In the genomic region with DNA sequence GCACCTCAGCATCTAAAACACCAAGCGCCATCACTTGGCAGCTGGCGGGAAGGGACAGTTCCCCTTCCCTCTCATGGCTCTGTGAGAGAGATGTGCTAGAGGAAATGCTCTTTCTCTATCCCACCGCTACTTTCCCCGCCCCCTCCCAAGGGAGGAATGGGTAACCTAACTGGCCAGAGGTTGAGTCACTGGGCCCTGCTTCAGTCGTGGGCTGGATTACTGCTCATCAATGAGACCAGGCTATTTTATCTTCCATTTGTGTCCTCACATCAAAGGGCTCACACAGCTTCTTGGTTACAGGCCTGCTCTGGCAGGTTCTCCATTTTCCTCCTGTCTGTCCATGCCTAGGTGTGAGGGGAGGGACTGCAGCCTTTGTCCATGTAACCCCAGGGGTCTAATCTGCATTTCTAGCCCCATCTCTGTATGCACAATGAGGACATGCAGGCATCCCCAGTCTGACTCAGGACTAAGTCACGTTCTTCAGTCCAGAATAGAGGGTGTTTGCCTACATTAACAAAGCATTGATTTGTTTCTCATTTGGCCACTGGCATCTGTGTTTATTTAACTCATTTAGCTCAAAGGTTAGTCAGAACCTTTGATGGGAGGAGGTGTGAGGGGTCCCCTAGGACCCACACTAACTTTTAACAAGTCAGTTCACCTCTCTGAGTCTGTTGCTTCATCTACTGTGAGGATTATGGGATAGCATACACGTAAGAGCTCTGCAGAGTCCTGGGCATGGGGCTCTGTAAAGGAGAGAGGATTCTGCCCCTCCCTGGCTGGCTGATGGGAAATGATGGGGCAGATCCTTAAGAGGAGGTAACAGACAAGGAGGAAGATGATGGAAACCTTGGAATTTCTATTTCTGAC, we compare ENCODE assay signal across 1 cellular context.
TF ChIP-seq lines count a peak whose summit lies in the region.

No MANE protein-coding gene starts in this region.

TF ChIP-seq in HepG2, 621 proteins besides CTCF, POLR2A, EP300 and RAD21 (continued from another document and continues in another):
- TF ChIP-seq, protein P1, sequence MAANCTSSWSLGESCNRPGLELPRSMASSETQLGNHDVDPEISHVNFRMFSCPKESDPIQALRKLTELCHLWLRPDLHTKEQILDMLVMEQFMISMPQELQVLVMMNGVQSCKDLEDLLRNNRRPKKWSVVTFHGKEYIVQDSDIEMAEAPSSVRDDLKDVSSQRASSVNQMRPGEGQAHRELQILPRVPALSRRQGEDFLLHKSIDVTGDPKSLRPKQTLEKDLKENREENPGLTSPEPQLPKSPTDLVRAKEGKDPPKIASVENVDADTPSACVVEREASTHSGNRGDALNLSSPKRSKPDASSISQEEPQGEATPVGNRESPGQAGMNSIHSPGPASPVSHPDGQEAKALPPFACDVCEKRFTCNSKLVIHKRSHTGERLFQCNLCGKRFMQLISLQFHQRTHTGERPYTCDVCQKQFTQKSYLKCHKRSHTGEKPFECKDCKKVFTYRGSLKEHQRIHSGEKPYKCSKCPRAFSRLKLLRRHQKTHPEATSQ (CRISPR knock-in tag; IDR thresholded peaks at IDR 0.05; ENCODE audit: borderline replicate concordance) = no peak
- 0 out of 2 replicates have a peak, but pooled peaks have one; percentile 39 for TF ChIP-seq FOXP1 (IDR thresholded peaks at IDR 0.05)
- peak; percentile 75; the same call in 1 of the 2 replicates for TF ChIP-seq FOXP1 (CRISPR knock-in tag; IDR thresholded peaks at IDR 0.05)
- no peak for TF ChIP-seq ZNF160 (CRISPR knock-in tag; IDR thresholded peaks at IDR 0.05)
- 0 out of 2 replicates have a peak, but pooled peaks have one; percentile 12 for TF ChIP-seq PPARG (CRISPR knock-in tag; conservative IDR thresholded peaks at IDR 0.05)
- no peak for TF ChIP-seq ZUFSP (CRISPR knock-in tag; IDR thresholded peaks at IDR 0.05; ENCODE audit: borderline replicate concordance)
- TF ChIP-seq MIER2 (CRISPR knock-in tag; IDR thresholded peaks at IDR 0.05) = no peak
- TF ChIP-seq ZNF264 (CRISPR knock-in tag; IDR thresholded peaks at IDR 0.05) = peak; percentile 35; the same call in 1 of the 2 replicates
- 0 out of 2 replicates have a peak, but pooled peaks have one; percentile 33 for TF ChIP-seq NCOA2 (CRISPR knock-in tag; IDR thresholded peaks at IDR 0.05)
- TF ChIP-seq ESRRA (CRISPR knock-in tag; IDR thresholded peaks at IDR 0.05; ENCODE audit: low read depth) = no peak
- no peak for TF ChIP-seq ZNF788 (CRISPR knock-in tag; IDR thresholded peaks at IDR 0.05; ENCODE audit: borderline replicate concordance)
- TF ChIP-seq YEATS4 (CRISPR knock-in tag; IDR thresholded peaks at IDR 0.05; ENCODE audit: borderline replicate concordance) = no peak
- TF ChIP-seq PCBP1 (IDR thresholded peaks at IDR 0.05; ENCODE audit: borderline replicate concordance, low read depth, low read length) = no peak
- peak in 1 of 2 experiments; percentile 29; a peak in 1 of 4 replicates for TF ChIP-seq KLF16 (CRISPR knock-in tag; IDR thresholded peaks at IDR 0.05)
- TF ChIP-seq MAZ (IDR thresholded peaks at IDR 0.05; ENCODE audit: borderline replicate concordance, low read depth, low read length) = no peak
- TF ChIP-seq MAZ (CRISPR knock-in tag; IDR thresholded peaks at IDR 0.05; ENCODE audit: low read depth) = no peak
- TF ChIP-seq NFYB (CRISPR knock-in tag; IDR thresholded peaks at IDR 0.05) = no peak
- TF ChIP-seq DR1 (CRISPR knock-in tag; IDR thresholded peaks at IDR 0.05) = no peak
- no peak for TF ChIP-seq ZNF781 (CRISPR knock-in tag; IDR thresholded peaks at IDR 0.05; ENCODE audit: borderline replicate concordance, not compliant biosample characterization)
- no peak for TF ChIP-seq ZNF747 (CRISPR knock-in tag; IDR thresholded peaks at IDR 0.05; ENCODE audit: borderline replicate concordance)
- no peak for TF ChIP-seq ZBTB39 (CRISPR knock-in tag; IDR thresholded peaks at IDR 0.05)
- no peak for TF ChIP-seq ZNF326 (CRISPR knock-in tag; IDR thresholded peaks at IDR 0.05; ENCODE audit: borderline replicate concordance)
- TF ChIP-seq ZNF142 (CRISPR knock-in tag; IDR thresholded peaks at IDR 0.05) = peak; percentile 23; the same call in 1 of the 2 replicates
- TF ChIP-seq SIN3A (IDR thresholded peaks at IDR 0.05; ENCODE audit: borderline replicate concordance, low read depth, low read length) = no peak
- TF ChIP-seq, protein P2, sequence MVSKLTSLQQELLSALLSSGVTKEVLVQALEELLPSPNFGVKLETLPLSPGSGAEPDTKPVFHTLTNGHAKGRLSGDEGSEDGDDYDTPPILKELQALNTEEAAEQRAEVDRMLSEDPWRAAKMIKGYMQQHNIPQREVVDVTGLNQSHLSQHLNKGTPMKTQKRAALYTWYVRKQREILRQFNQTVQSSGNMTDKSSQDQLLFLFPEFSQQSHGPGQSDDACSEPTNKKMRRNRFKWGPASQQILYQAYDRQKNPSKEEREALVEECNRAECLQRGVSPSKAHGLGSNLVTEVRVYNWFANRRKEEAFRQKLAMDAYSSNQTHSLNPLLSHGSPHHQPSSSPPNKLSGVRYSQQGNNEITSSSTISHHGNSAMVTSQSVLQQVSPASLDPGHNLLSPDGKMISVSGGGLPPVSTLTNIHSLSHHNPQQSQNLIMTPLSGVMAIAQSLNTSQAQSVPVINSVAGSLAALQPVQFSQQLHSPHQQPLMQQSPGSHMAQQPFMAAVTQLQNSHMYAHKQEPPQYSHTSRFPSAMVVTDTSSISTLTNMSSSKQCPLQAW (CRISPR knock-in tag; IDR thresholded peaks at IDR 0.05) = no peak
- no peak for TF ChIP-seq ZNF30 (CRISPR knock-in tag; IDR thresholded peaks at IDR 0.05)
- TF ChIP-seq TOPORS (CRISPR knock-in tag; IDR thresholded peaks at IDR 0.05) = no peak
- 0 out of 2 replicates have a peak, but pooled peaks have one; percentile 8 for TF ChIP-seq CBX5 (CRISPR knock-in tag; IDR thresholded peaks at IDR 0.05; ENCODE audit: borderline replicate concordance)
- peak; percentile 57; the same call in 1 of the 2 replicates for TF ChIP-seq HDAC2 (CRISPR knock-in tag; IDR thresholded peaks at IDR 0.05)
- no peak for TF ChIP-seq TBL1XR1 (IDR thresholded peaks at IDR 0.05; ENCODE audit: borderline replicate concordance, low read length, partially characterized antibody)
- TF ChIP-seq BRCA1 (CRISPR knock-in tag; IDR thresholded peaks at IDR 0.05) = no peak
- no peak for TF ChIP-seq ZHX2 (IDR thresholded peaks at IDR 0.05; ENCODE audit: low read depth)
- no peak for TF ChIP-seq ZHX2 (CRISPR knock-in tag; IDR thresholded peaks at IDR 0.05; ENCODE audit: borderline replicate concordance)
- TF ChIP-seq PITX1 (CRISPR knock-in tag; IDR thresholded peaks at IDR 0.05) = 0 out of 2 replicates have a peak, but pooled peaks have one; percentile 28
